Comparison of ENCODE assay signal across 11 cellular contexts in genomic region chr2:189548686-189549439, GRCh38. TPM values are rescaled to one million over a fixed set of nuclear protein-coding genes. Genes with fewer than 3 reads are reported as not detected.
A peak's percentile ranks its signal among the peaks of the same experiment; 100 is the strongest.
DNase-seq lines count a peak whose midpoint lies in the region; ATAC-seq, FAIRE-seq and TF ChIP-seq lines count a peak whose summit lies in the region.
"Had no signal": no experiment of that assay in that cellular context is flagged by ENCODE, and none has a peak within 500 bp of the region (broad histone marks: within the 10 kb centered on the region; RNA-seq: fewer than 3 reads in every experiment).

No MANE protein-coding gene starts in this region.

- no peaks in the 10 kb centered on the region for H3K27me3 ChIP-seq in GM23248 (replicated peaks; ENCODE audit: insufficient read depth)
- H3K27me3 ChIP-seq in bronchial epithelial cell (ENCODE audit: control insufficient read depth, insufficient read depth, low read length), result no peaks in the 10 kb centered on the region
- H3K27me3 ChIP-seq in skeletal muscle satellite cell (ENCODE audit: control insufficient read depth, insufficient read depth, low read length), result no peaks in the 10 kb centered on the region
- H3K27me3 ChIP-seq: neutrophil had no signal

- no peaks in the 10 kb centered on the region for H3K9me3 Mint-ChIP-seq in glutamatergic neuron (ENCODE audit: unreplicated experiment)
- H3K9me3 Mint-ChIP-seq: activated naive CD8-positive, alpha-beta T cell treated with anti-CD3 and anti-CD28 coated beads, Interleukin-2, amount 50 U/mL, for 24 hours had no signal

- no peak for FAIRE-seq in bronchial epithelial cell (lab: Jason Lieb, UNC)

- H3F3A ChIP-seq in GM23248 (ENCODE audit: insufficient read depth), result peaks cover 11% of the 10 kb centered on the region

- no peak for TF ChIP-seq CTCF in bronchial epithelial cell (IDR thresholded peaks at IDR 0.05; ENCODE audit: insufficient read depth, low read length, severe bottlenecking)
- TF ChIP-seq CTCF in glutamatergic neuron (IDR thresholded peaks at IDR 0.05; ENCODE audit: partially characterized antibody, unreplicated experiment), result no peak

- 21 to 36% methylated on average over 2 of the region's 2 CpGs for WGBS in GM23248 (ENCODE audit: low coverage in 1 of 2, low lambda C conversion rate in 2 of 2, missing lambda C conversion rate in 2 of 2), 2 experiments

- no peaks in the 10 kb centered on the region for H3K79me2 ChIP-seq in GM23248 (ENCODE audit: insufficient read depth)

- in situ Hi-C loops in GM23248 (cut with MboI) (no loop called here), G401 (cut with HindIII; ENCODE audit: low sequenced_read_pairs) (no loop called here)

- no peak overlapping the region for H3K4me3 Mint-ChIP-seq in glutamatergic neuron (ENCODE audit: unreplicated experiment)
- H3K4me3 Mint-ChIP-seq: activated naive CD8-positive, alpha-beta T cell treated with anti-CD3 and anti-CD28 coated beads, Interleukin-2, amount 50 U/mL, for 24 hours had no signal

- H4K20me1 ChIP-seq in GM23248 (ENCODE audit: insufficient read depth), result no peaks in the 10 kb centered on the region

- H3K9ac ChIP-seq in GM23248, result no peak overlapping the region
- H3K9ac ChIP-seq in skeletal muscle satellite cell (ENCODE audit: low read depth, low read length), result peak overlapping the region; percentile 50

- no peaks in the 10 kb centered on the region for H3K9me3 ChIP-seq in GM23248 (ENCODE audit: low read depth)
- H3K9me3 ChIP-seq in skeletal muscle satellite cell (replicated peaks; ENCODE audit: low read length), result no peaks in the 10 kb centered on the region
- H3K9me3 ChIP-seq: neutrophil had no signal

- H3K9me2 ChIP-seq in GM23248 (ENCODE audit: insufficient read depth), result no peaks in the 10 kb centered on the region

- no peaks in the 10 kb centered on the region for H3K36me3 Mint-ChIP-seq in glutamatergic neuron (ENCODE audit: unreplicated experiment)

- H3K4me2 ChIP-seq in GM23248 (ENCODE audit: unreplicated experiment), result no peak overlapping the region
- H3K4me2 ChIP-seq in skeletal muscle satellite cell (ENCODE audit: low read length), result peak overlapping the region; percentile 58

- no peaks in the 10 kb centered on the region for H3K4me1 Mint-ChIP-seq in glutamatergic neuron (ENCODE audit: low read depth, unreplicated experiment)
- H3K4me1 Mint-ChIP-seq: activated naive CD8-positive, alpha-beta T cell treated with anti-CD3 and anti-CD28 coated beads, Interleukin-2, amount 50 U/mL, for 24 hours had no signal

- H3K36me3 ChIP-seq in GM23248 (ENCODE audit: low read depth) (no peaks in the 10 kb centered on the region), bronchial epithelial cell (ENCODE audit: control insufficient read depth, insufficient read depth, low read length) (no peaks in the 10 kb centered on the region), skeletal muscle satellite cell (ENCODE audit: insufficient read depth, low read length) (no peaks in the 10 kb centered on the region)
- H3K36me3 ChIP-seq: neutrophil had no signal

- H3K4me1 ChIP-seq in GM23248 (ENCODE audit: insufficient read depth) (peaks cover 12% of the 10 kb centered on the region; the same call in 1 of the 2 replicates), skeletal muscle satellite cell (ENCODE audit: control insufficient read depth, insufficient read depth, low read length) (peaks cover 6% of the 10 kb centered on the region)

- no peak for ATAC-seq in GM21529 (IDR thresholded peaks at IDR 0.05; ENCODE audit: unreplicated experiment)
- ATAC-seq: activated naive CD8-positive, alpha-beta T cell treated with anti-CD3 and anti-CD28 coated beads, Interleukin-2, amount 50 U/mL, for 24 hours had no signal

- H2AFZ ChIP-seq in GM23248, result peak overlapping the region; percentile 32

- no peak overlapping the region for H3K27ac Mint-ChIP-seq in glutamatergic neuron (ENCODE audit: unreplicated experiment)
- H3K27ac Mint-ChIP-seq: activated naive CD8-positive, alpha-beta T cell treated with anti-CD3 and anti-CD28 coated beads, Interleukin-2, amount 50 U/mL, for 24 hours had no signal

- no peak overlapping the region for H3K4me3 ChIP-seq in GM23248
- H3K4me3 ChIP-seq in bronchial epithelial cell (ENCODE audit: low read depth, low read length), result no peak overlapping the region
- peak overlapping the region; percentile 11 for H3K4me3 ChIP-seq in skeletal muscle satellite cell (ENCODE audit: low read length)

- DNase-seq in GM23248, result no peak
- peak; percentile 62 for DNase-seq in bronchial epithelial cell (ENCODE audit: low read depth)
- peak; percentile 32 for DNase-seq in kidney tubule cell (ENCODE audit: low spot score)
- no peak for DNase-seq in NCI-H524 treated with DMSO at 0.1 percent for 48 hours (lab: John Stamatoyannopoulos, UW)
- DNase-seq in G401 (ENCODE audit: low spot score), result no peak
- no peak for DNase-seq in glutamatergic neuron
- DNase-seq: activated naive CD8-positive, alpha-beta T cell treated with anti-CD3 and anti-CD28 coated beads, Interleukin-2, amount 50 U/mL, for 24 hours; C1 segment of cervical spinal cord had no signal

- no peaks in the 10 kb centered on the region for H3K27me3 Mint-ChIP-seq in glutamatergic neuron (ENCODE audit: unreplicated experiment)

- no peak overlapping the region for H3K27ac ChIP-seq in GM23248
- H3K27ac ChIP-seq: neutrophil had no signal

RNA-seq across cellular contexts. Expression of gene SLC40A1, which starts 31.7 kb away (rescaled TPM):
- 0.25 TPM in 1 of 2 replicates, not detected in the other for total RNA-seq in GM23248 (2014; rRNA removed; shearing (Covaris generic))
- polyA plus RNA-seq in GM23248 (2016; fragmentation: Nextera tagmentation; extraction: Ambion mirVana), result 0.15 and 0.28 TPM in 2 replicates
- 1.0 and 1.1 TPM in 2 replicates for total RNA-seq in bronchial epithelial cell
- total RNA-seq in skeletal muscle satellite cell (2012; rRNA removed), result 0.25 and 1.5 TPM in 2 replicates
- total RNA-seq in G401 (2014; rRNA removed; shearing (Covaris generic)), result 0.92 and 5.4 TPM in 2 replicates
- 0.56 TPM for total RNA-seq in glutamatergic neuron (ENCODE audit: unreplicated experiment)

Comparison
In these comparisons a context has a peak if more than half of its experiments do, and no peak if none do; other contexts are left out.
1. DNase-seq: peak in bronchial epithelial cell (single experiment) and kidney tubule cell (single experiment); none in GM23248 (single experiment), NCI-H524 treated with DMSO at 0.1 percent for 48 hours (single experiment), G401 (single experiment) and glutamatergic neuron (single experiment).